ENCODE assay signal across 9 cellular contexts in genomic region chr16:30741461-30741914, GRCh38. TPM values are rescaled to one million over a fixed set of nuclear protein-coding genes. Genes with fewer than 3 reads are reported as not detected.
A peak's percentile ranks its signal among the peaks of the same experiment; 100 is the strongest.
DNase-seq lines count a peak whose midpoint lies in the region; ATAC-seq and TF ChIP-seq lines count a peak whose summit lies in the region.
"Had no signal": no experiment of that assay in that cellular context is flagged by ENCODE, and none has a peak within 500 bp of the region (broad histone marks: within the 10 kb centered on the region; RNA-seq: fewer than 3 reads in every experiment).

No MANE protein-coding gene starts in this region.

- peak overlapping the region; percentile 81 to 88 (median 86) for H3K27ac ChIP-seq in upper lobe of left lung

- ATAC-seq in activated T-cell treated with anti-CD3 and anti-CD28 coated beads, Interleukin-2, amount 50 U/mL, for 72 hours (replicated peaks in 1 of 2), result no peak
- peak; percentile 67 to 90 for ATAC-seq in upper lobe of left lung (ENCODE audit: low FRiP score in 2 of 2)
- ATAC-seq in GM18861 (IDR thresholded peaks at IDR 0.05; ENCODE audit: unreplicated experiment), result no peak

- no peaks in the 10 kb centered on the region for H3K27me3 ChIP-seq in upper lobe of left lung

- H3K4me3 ChIP-seq in astrocyte of the cerebellum (ENCODE audit: low read depth, low read length) (no peak overlapping the region), upper lobe of left lung (peak overlapping the region in 3 of 4 donors; percentile 21 to 39 (median 34))

- H3K36me3 ChIP-seq in upper lobe of left lung, result peaks cover 21 to 60% (median 53%) of the 10 kb centered on the region in 4 donors

- no peak for DNase-seq in activated T-cell treated with anti-CD3 and anti-CD28 coated beads, Interleukin-2, amount 50 U/mL, for 72 hours
- DNase-seq in activated T-cell treated with anti-CD3 and anti-CD28 coated beads for 4 hours, result no peak
- peak; percentile 71 for DNase-seq in astrocyte of the cerebellum (ENCODE audit: low read depth)
- peak; percentile 90 for DNase-seq in kidney glomerular epithelial cell (lab: John Stamatoyannopoulos, UW)
- peak in 1 of 2 donors; percentile 94 for DNase-seq in upper lobe of left lung
- no peak for DNase-seq in NCI-H2107 (lab: John Stamatoyannopoulos, UW)
- DNase-seq in DMS114 treated with DMSO at 0.1 percent for 48 hours (lab: John Stamatoyannopoulos, UW; ENCODE audit: unreplicated experiment), result no peak
- DNase-seq: DMS79 treated with DMSO at 0.1 percent for 48 hours had no signal

- no peaks in the 10 kb centered on the region for H3K9me3 ChIP-seq in upper lobe of left lung

- H3K9me3 Mint-ChIP-seq in activated T-cell treated with anti-CD3 and anti-CD28 coated beads, Interleukin-2, amount 50 U/mL, for 72 hours, result no peaks in the 10 kb centered on the region

- H3K4me3 Mint-ChIP-seq in activated T-cell treated with anti-CD3 and anti-CD28 coated beads, Interleukin-2, amount 50 U/mL, for 72 hours, result no peak overlapping the region

- in situ Hi-C loops in astrocyte of the cerebellum (cut with HindIII; ENCODE audit: low sequenced_read_pairs), result no loop called here

- H3K36me3 Mint-ChIP-seq in activated T-cell treated with anti-CD3 and anti-CD28 coated beads, Interleukin-2, amount 50 U/mL, for 72 hours (ENCODE audit: insufficient read depth in 2 of 2), result peaks cover 8 to 26% of the 10 kb centered on the region in 2 donors

- no peaks in the 10 kb centered on the region for H3K27me3 Mint-ChIP-seq in activated T-cell treated with anti-CD3 and anti-CD28 coated beads, Interleukin-2, amount 50 U/mL, for 72 hours (ENCODE audit: low read depth)

- H3K27ac Mint-ChIP-seq in activated T-cell treated with anti-CD3 and anti-CD28 coated beads, Interleukin-2, amount 50 U/mL, for 72 hours, result peak overlapping the region; percentile 12

- TF ChIP-seq POLR2A in upper lobe of left lung (IDR thresholded peaks at IDR 0.05), result peak in 1 of 4 donors; percentile 58

- peaks cover 4 to 27% (median 22%) of the 10 kb centered on the region in 4 donors for H3K4me1 ChIP-seq in upper lobe of left lung

- TF ChIP-seq CTCF in astrocyte of the cerebellum (IDR thresholded peaks at IDR 0.05; ENCODE audit: low read depth, low read length, missing control alignments), result no peak
- TF ChIP-seq CTCF in upper lobe of left lung (IDR thresholded peaks at IDR 0.05), result no peak

- peaks cover 26% of the 10 kb centered on the region for H3K4me1 Mint-ChIP-seq in activated T-cell treated with anti-CD3 and anti-CD28 coated beads, Interleukin-2, amount 50 U/mL, for 72 hours (ENCODE audit: low read depth)

- peak in 1 of 4 donors; percentile 88 for TF ChIP-seq EP300 in upper lobe of left lung (IDR thresholded peaks at IDR 0.05)

- WGBS in upper lobe of left lung, 2 donors, result 60 to 69% methylated on average over 1 to 6 of the region's 6 CpGs

RNA-seq across cellular contexts. Expression of gene PHKG2, which starts 6.7 kb away (rescaled TPM):
- total RNA-seq in activated T-cell treated with anti-CD3 and anti-CD28 coated beads, Interleukin-2, amount 50 U/mL, for 72 hours, result 10 to 100 TPM; 38.0 to 38.5 TPM
- 10 to 100 TPM; 27.4 to 70.2 (median 33.5) TPM for total RNA-seq in upper lobe of left lung

RNA-seq across cellular contexts. Expression of gene CFAP119, which starts 20.4 kb away (rescaled TPM):
- 1 to 10 TPM; 3.2 to 4.7 TPM for total RNA-seq in activated T-cell treated with anti-CD3 and anti-CD28 coated beads, Interleukin-2, amount 50 U/mL, for 72 hours
- total RNA-seq in upper lobe of left lung, result 10 to 100 TPM in 4 of 6 donors, 1 to 10 TPM in 2; 6.1 to 45.1 (median 16.0) TPM

RNA-seq across cellular contexts. Expression of gene RNF40, which starts 20.6 kb away (rescaled TPM):
- 10 to 100 TPM; 60.2 to 63.5 TPM for total RNA-seq in activated T-cell treated with anti-CD3 and anti-CD28 coated beads, Interleukin-2, amount 50 U/mL, for 72 hours
- 100 to 1,000 TPM in 2 of 6 donors, 10 to 100 TPM in 4; 69.9 to 137 (median 95.2) TPM for total RNA-seq in upper lobe of left lung

RNA-seq across cellular contexts. Expression of gene SRCAP, which starts 42.5 kb away (rescaled TPM):
- total RNA-seq in activated T-cell treated with anti-CD3 and anti-CD28 coated beads, Interleukin-2, amount 50 U/mL, for 72 hours, result 10 to 100 TPM; 52.9 to 64.7 TPM
- total RNA-seq in upper lobe of left lung, result 100 to 1,000 TPM in 1 of 6 donors, 10 to 100 TPM in 5; 38.3 to 102 (median 66.0) TPM

RNA-seq across cellular contexts. Expression of gene ZNF629, which starts 45.5 kb away (rescaled TPM):
- total RNA-seq in activated T-cell treated with anti-CD3 and anti-CD28 coated beads, Interleukin-2, amount 50 U/mL, for 72 hours, result 1 to 10 TPM; 3.7 TPM
- 10 to 100 TPM; 13.1 to 32.5 (median 14.8) TPM for total RNA-seq in upper lobe of left lung

Comparison
In these comparisons a context has a peak if more than half of its experiments do, and no peak if none do; other contexts are left out.
1. ATAC-seq: peak in upper lobe of left lung (2 of 2); none in activated T-cell treated with anti-CD3 and anti-CD28 coated beads, Interleukin-2, amount 50 U/mL, for 72 hours (0 of 2) and GM18861 (single experiment).
2. DNase-seq: peak in astrocyte of the cerebellum (single experiment) and kidney glomerular epithelial cell (single experiment); none in activated T-cell treated with anti-CD3 and anti-CD28 coated beads, Interleukin-2, amount 50 U/mL, for 72 hours (0 of 2), activated T-cell treated with anti-CD3 and anti-CD28 coated beads for 4 hours (single experiment), NCI-H2107 (single experiment) and DMS114 treated with DMSO at 0.1 percent for 48 hours (single experiment).